1 cellular context compared by ENCODE assay signal in genomic region chr12:70638639-70639349, GRCh38.
TF ChIP-seq lines count a peak whose summit lies in the region.

No MANE protein-coding gene starts in this region.

TF ChIP-seq in SK-N-SH, 30 proteins besides CTCF, POLR2A, EP300 and RAD21 (continued from another document):
- TF ChIP-seq IRF3 (IDR thresholded peaks at IDR 0.05; ENCODE audit: low read depth, low read length) (no peak), GABPA (IDR thresholded peaks at IDR 0.05; ENCODE audit: low read depth) (no peak), YY1 (IDR thresholded peaks at IDR 0.05; ENCODE audit: low read depth) (no peak), JUND (IDR thresholded peaks at IDR 0.05) (0 out of 2 replicates have a peak, but pooled peaks have one; percentile 23), POLR2AphosphoS5 (IDR thresholded peaks at IDR 0.05; ENCODE audit: low read depth, low read length) (peak; percentile 23; the same call in 1 of the 2 replicates), SMC3 (IDR thresholded peaks at IDR 0.05; ENCODE audit: low read depth, low read length) (no peak), PBX3 (IDR thresholded peaks at IDR 0.05) (peak; percentile 78), ELF1 (IDR thresholded peaks at IDR 0.05) (no peak), ZBTB33 (IDR thresholded peaks at IDR 0.05; ENCODE audit: borderline replicate concordance, low read depth) (no peak), NFIC (IDR thresholded peaks at IDR 0.05; ENCODE audit: borderline replicate concordance) (no peak), USF2 (IDR thresholded peaks at IDR 0.05; ENCODE audit: borderline replicate concordance, low read depth, low read length) (no peak), MAX (IDR thresholded peaks at IDR 0.05; ENCODE audit: low read depth) (no peak), FOXM1 (IDR thresholded peaks at IDR 0.05; ENCODE audit: low read depth) (no peak), REST (IDR thresholded peaks at IDR 0.05; ENCODE audit: low read depth, low read length) (no peak), FOXJ3 (CRISPR knock-in tag; IDR thresholded peaks at IDR 0.05) (no peak)
